In genomic region chr17:15354256-15354655, GRCh38 we compare ENCODE assay signal across 18 cellular contexts. TPM values are rescaled to one million over a fixed set of nuclear protein-coding genes. Genes with fewer than 3 reads are reported as not detected.
A peak's percentile ranks its signal among the peaks of the same experiment; 100 is the strongest.
DNase-seq lines count a peak whose midpoint lies in the region; ATAC-seq, FAIRE-seq and TF ChIP-seq lines count a peak whose summit lies in the region.
"Had no signal": no experiment of that assay in that cellular context is flagged by ENCODE, and none has a peak within 500 bp of the region (broad histone marks: within the 10 kb centered on the region; RNA-seq: fewer than 3 reads in every experiment).

No MANE protein-coding gene starts in this region.

- no peak overlapping the region for H2BK5ac ChIP-seq in trophoblast cell (ENCODE audit: low read depth, low read length, poor library complexity)

- no peak overlapping the region for H3K23ac ChIP-seq in trophoblast cell (ENCODE audit: low read length)

- H3K79me2 ChIP-seq in PC-3 (ENCODE audit: low read length) (no peaks in the 10 kb centered on the region), trophoblast cell (ENCODE audit: control insufficient read depth, insufficient read depth, low read length, poor library complexity) (no peaks in the 10 kb centered on the region)

- H3K36me3 ChIP-seq in PC-3 (ENCODE audit: low read depth, low read length): no peaks in the 10 kb centered on the region
- no peaks in the 10 kb centered on the region for H3K36me3 ChIP-seq in trophoblast cell (ENCODE audit: control insufficient read depth in 1 of 2, insufficient read depth in 2 of 2, low read length in 2 of 2)
- H3K36me3 ChIP-seq: BE2C had no signal

- H3K4ac ChIP-seq in trophoblast cell (ENCODE audit: low read depth, low read length): no peak overlapping the region

- peak; percentile 58 for FAIRE-seq in HTR-8/SVneo (lab: Jason Lieb, UNC)
- FAIRE-seq: A204.1, GM12892, GM19239 had no signal

- H3K27ac ChIP-seq in PC-3 (ENCODE audit: low read length): no peak overlapping the region
- no peak overlapping the region for H3K27ac ChIP-seq in trophoblast cell (ENCODE audit: low read depth, low read length)
- H3K27ac ChIP-seq: C4-2B had no signal

- H3K27me3 ChIP-seq in PC-3 (ENCODE audit: low read length) (no peaks in the 10 kb centered on the region), trophoblast cell (ENCODE audit: insufficient read depth, low read length) (no peaks in the 10 kb centered on the region)
- H3K27me3 ChIP-seq: BE2C had no signal

- H4K91ac ChIP-seq in trophoblast cell (ENCODE audit: low read depth, low read length): no peak overlapping the region

- H3K4me3 ChIP-seq in PC-3 (ENCODE audit: low read length): no peak overlapping the region
- no peak overlapping the region for H3K4me3 ChIP-seq in trophoblast cell (ENCODE audit: low read depth, low read length)

- no peak overlapping the region for H2BK120ac ChIP-seq in trophoblast cell (ENCODE audit: insufficient read depth, low read length, poor library complexity)

- H2AK5ac ChIP-seq in trophoblast cell (ENCODE audit: low read length): peak overlapping the region; percentile 7

- no peak overlapping the region for H3K4me2 ChIP-seq in PC-3 (ENCODE audit: low read length)
- no peak overlapping the region for H3K4me2 ChIP-seq in trophoblast cell (ENCODE audit: low read length)

- peaks cover 8% of the 10 kb centered on the region for H3K79me1 ChIP-seq in trophoblast cell (ENCODE audit: low read length)

- POLR2A ChIA-PET in PC-3 (lab: Charles Lee; ENCODE audit: unreplicated experiment): no interaction called here

- DNase-seq in HTR-8/SVneo (ENCODE audit: insufficient read length, low spot score) (no peak), PC-3 (peak; percentile 38), kidney glomerular epithelial cell (lab: John Stamatoyannopoulos, UW) (peak; percentile 15), trophoblast cell (no peak), mesenteric fat pad (ENCODE audit: low spot score) (no peak)
- DNase-seq: BE2C; CD4-positive, alpha-beta memory T cell; DMS79 treated with DMSO at 0.1 percent for 48 hours; EL; GDM1; GOT3; H9 had no signal

- no peak overlapping the region for H3K18ac ChIP-seq in trophoblast cell (ENCODE audit: low read length)

- H3F3A ChIP-seq in PC-3 (ENCODE audit: low read length, unreplicated experiment): no peaks in the 10 kb centered on the region

- no peak overlapping the region for H4K12ac ChIP-seq in trophoblast cell (ENCODE audit: low read depth, low read length)

- ATAC-seq in PC-3 (no peak), HG02840 (IDR thresholded peaks at IDR 0.05; ENCODE audit: low FRiP score, unreplicated experiment) (no peak), GM19023 (IDR thresholded peaks at IDR 0.05; ENCODE audit: unreplicated experiment) (no peak)

- no peak overlapping the region for H3K14ac ChIP-seq in trophoblast cell (ENCODE audit: low read length)

- no peaks in the 10 kb centered on the region; the same call in 1 of the 2 replicates for H3K9me2 ChIP-seq in PC-3 (replicated peaks; ENCODE audit: low read length)

- no CpG with 5 or more reads among the region's 3 CpGs for WGBS in trophoblast cell (ENCODE audit: extremely low coverage, insufficient coverage, insufficient read length)

- BruUV-seq in PC-3 (replicated peaks; lab: Mats Ljungman, UMichigan): no TSS peak

- H2BK12ac ChIP-seq in trophoblast cell (ENCODE audit: low read length): no peak overlapping the region

- intact Hi-C loops in PC-3 (cut with micrococcal nuclease): no loop called here

- no peak for TF ChIP-seq CTCF in PC-3 (conservative IDR thresholded peaks at IDR 0.05; ENCODE audit: low read depth, low read length)

- no peaks in the 10 kb centered on the region for H3K9me3 ChIP-seq in PC-3 (ENCODE audit: low read length)
- H3K9me3 ChIP-seq in trophoblast cell (ENCODE audit: insufficient read depth, low read depth, low read length): peaks cover 2% of the 10 kb centered on the region
- H3K9me3 ChIP-seq: BE2C had no signal

- no peak overlapping the region for H4K8ac ChIP-seq in trophoblast cell (ENCODE audit: low read depth, low read length)

- no peaks in the 10 kb centered on the region for H4K20me1 ChIP-seq in PC-3 (ENCODE audit: low read length)

- peaks cover 25% of the 10 kb centered on the region for H3K4me1 ChIP-seq in PC-3 (ENCODE audit: insufficient read depth, low read length)
- H3K4me1 ChIP-seq in trophoblast cell (ENCODE audit: control insufficient read depth in 1 of 2, insufficient read depth in 2 of 2, low read length in 2 of 2): peaks cover 8 to 11% of the 10 kb centered on the region in 2 experiments
- H3K4me1 ChIP-seq: BE2C had no signal

- H2AFZ ChIP-seq in PC-3 (ENCODE audit: low read length) (no peak overlapping the region), trophoblast cell (ENCODE audit: insufficient read depth, low read length, poor library complexity) (no peak overlapping the region)

- H3K9ac ChIP-seq in PC-3 (ENCODE audit: low read length) (no peak overlapping the region), trophoblast cell (ENCODE audit: low read length) (no peak overlapping the region)

- CTCF ChIA-PET in PC-3 (lab: Charles Lee): no interaction called here

RNA-seq across cellular contexts. Expression of gene TEKT3, which starts 12.9 kb away (rescaled TPM):
- total RNA-seq in PC-3 (2014; rRNA removed): not detected in 2 replicates
- 0.90 and 1.5 TPM in 2 replicates for polyA plus RNA-seq in trophoblast cell (2013)
- not detected for total RNA-seq in mesenteric fat pad
- polyA plus RNA-seq: CD4-positive, alpha-beta memory T cell had no signal

Comparison
In these comparisons a context has a peak if more than half of its experiments do, and no peak if none do; other contexts are left out.
1. DNase-seq: peak in PC-3 (single experiment) and kidney glomerular epithelial cell (single experiment); none in HTR-8/SVneo (single experiment), trophoblast cell (0 of 2) and mesenteric fat pad (single experiment).